In the genomic region with DNA sequence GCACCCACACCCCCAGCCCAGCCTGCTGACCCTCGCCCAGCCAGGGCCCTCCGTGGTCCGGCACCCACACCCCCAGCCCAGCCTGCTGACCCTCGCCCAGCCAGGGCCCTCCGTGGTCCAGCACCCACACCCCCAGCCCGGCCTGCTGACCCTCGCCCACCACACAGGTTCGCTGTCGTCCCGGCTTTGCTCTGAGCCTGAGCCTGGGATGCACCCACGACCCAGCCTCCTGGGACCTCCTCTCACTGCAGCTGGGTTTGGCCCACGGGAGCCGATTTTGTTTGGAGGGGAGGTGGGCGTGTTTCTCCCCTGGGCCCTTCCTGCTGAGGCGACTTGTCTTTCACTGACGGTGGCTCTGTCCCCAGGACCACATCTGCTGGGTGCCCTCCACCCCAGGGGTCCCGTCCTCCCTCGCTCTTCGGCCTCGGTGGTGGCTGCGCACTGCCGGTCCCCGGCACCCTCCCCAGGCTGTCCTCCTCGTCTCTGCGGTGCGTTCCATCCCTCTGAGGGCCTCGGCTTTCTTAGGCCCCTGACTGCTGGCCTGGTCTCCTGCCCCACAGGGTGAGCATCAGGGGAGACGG, we compare ENCODE assay signal across 29 cellular contexts.
"Had no signal": no experiment of that assay in that cellular context is flagged by ENCODE, and none has a peak within 500 bp of the region (broad histone marks: within the 10 kb centered on the region; RNA-seq: fewer than 3 reads in every experiment).

No MANE protein-coding gene starts in this region.

- H3K27me3 Mint-ChIP-seq: activated CD4-positive, alpha-beta T cell treated with anti-CD3 and anti-CD28 coated beads, Interleukin-2, amount 10 ng/mL, durations not matched to agents 24 days and 14 days; activated T-cell treated with anti-CD3 and anti-CD28 coated beads, Interleukin-2, amount 50 U/mL, for 24 hours had no signal

- H3K27me3 ChIP-seq: brain microvascular endothelial cell, foreskin keratinocyte, right atrium auricular region, testis, transverse colon had no signal

- H2AFZ ChIP-seq: parathyroid adenoma had no signal

- H3K36me3 Mint-ChIP-seq: activated CD4-positive, alpha-beta memory T cell treated with anti-CD3 and anti-CD28 coated beads for 36 hours; activated naive CD4-positive, alpha-beta T cell treated with anti-CD3 and anti-CD28 coated beads, Interleukin-2, amount 10 ng/mL, durations not matched to agents 7 days and 5 days; activated naive CD8-positive, alpha-beta T cell treated with anti-CD3 and anti-CD28 coated beads, Interleukin-2, amount 10 ng/mL, durations not matched to agents 7 days and 5 days; mesothelial cell of epicardium; naive B cell had no signal

- H3K4me2 ChIP-seq: smooth muscle cell had no signal

- H3K4me1 ChIP-seq: esophagus muscularis mucosa, foreskin keratinocyte, parathyroid adenoma, right atrium auricular region, testis, transverse colon had no signal

- H3K4me1 Mint-ChIP-seq: activated naive CD4-positive, alpha-beta T cell treated with anti-CD3 and anti-CD28 coated beads, Interleukin-2, amount 10 ng/mL, durations not matched to agents 7 days and 5 days; endodermal cell; mesothelial cell of epicardium had no signal

- H3K36me3 ChIP-seq: brain microvascular endothelial cell, esophagus muscularis mucosa, right atrium auricular region, transverse colon had no signal

- H3K27ac Mint-ChIP-seq: activated CD4-positive, alpha-beta memory T cell treated with anti-CD3 and anti-CD28 coated beads for 36 hours; activated CD4-positive, alpha-beta T cell treated with anti-CD3 and anti-CD28 coated beads, Interleukin-2, amount 10 ng/mL, durations not matched to agents 24 days and 14 days; activated naive CD4-positive, alpha-beta T cell treated with anti-CD3 and anti-CD28 coated beads, Interleukin-2, amount 10 ng/mL, durations not matched to agents 7 days and 5 days; activated naive CD8-positive, alpha-beta T cell treated with anti-CD3 and anti-CD28 coated beads, Interleukin-2, amount 10 ng/mL, durations not matched to agents 7 days and 5 days; activated T-cell treated with anti-CD3 and anti-CD28 coated beads, Interleukin-2, amount 50 U/mL, for 24 hours; dendritic cell treated with granulocyte-macrophage colony-stimulating factor and Interleukin-4, amounts not matched to agents 40 ng/mL and 50 ng/mL, for 4 days; endodermal cell; mesothelial cell of epicardium; naive B cell; T-helper 1 cell treated with Interleukin-12 subunit alpha and Interleukin-12 subunit beta and Interleukin-4 antibody, amounts not matched to agents 30 μg/mL and 1 μg/mL, for 36 hours had no signal

- H3K9ac ChIP-seq: parathyroid adenoma had no signal

- H3K4me3 Mint-ChIP-seq: activated CD4-positive, alpha-beta memory T cell treated with anti-CD3 and anti-CD28 coated beads for 36 hours; activated CD4-positive, alpha-beta T cell treated with anti-CD3 and anti-CD28 coated beads, Interleukin-2, amount 10 ng/mL, durations not matched to agents 24 days and 14 days; activated naive CD4-positive, alpha-beta T cell treated with anti-CD3 and anti-CD28 coated beads, Interleukin-2, amount 10 ng/mL, durations not matched to agents 7 days and 5 days; activated naive CD8-positive, alpha-beta T cell treated with anti-CD3 and anti-CD28 coated beads, Interleukin-2, amount 10 ng/mL, durations not matched to agents 7 days and 5 days; activated T-cell treated with anti-CD3 and anti-CD28 coated beads, Interleukin-2, amount 50 U/mL, for 24 hours; dendritic cell treated with granulocyte-macrophage colony-stimulating factor and Interleukin-4, amounts not matched to agents 40 ng/mL and 50 ng/mL, for 4 days; endodermal cell; mesothelial cell of epicardium; naive B cell; T-helper 1 cell treated with Interleukin-12 subunit alpha and Interleukin-12 subunit beta and Interleukin-4 antibody, amounts not matched to agents 30 μg/mL and 1 μg/mL, for 36 hours had no signal

- ATAC-seq: foreskin keratinocyte, left colon had no signal

- DNase-seq: activated CD4-positive, alpha-beta memory T cell treated with anti-CD3 and anti-CD28 coated beads for 36 hours; activated CD4-positive, alpha-beta T cell treated with anti-CD3 and anti-CD28 coated beads, Interleukin-2, amount 10 ng/mL, durations not matched to agents 24 days and 14 days; activated CD4-positive, CD25-positive, alpha-beta regulatory T cell treated with anti-CD3 and anti-CD28 coated beads, Interleukin-2, amount 50 U/mL, for 72 hours; activated CD8-positive, alpha-beta memory T cell treated with anti-CD3 and anti-CD28 coated beads, Interleukin-2, amount 50 U/mL, for 48 hours; activated gamma-delta T cell; activated naive CD4-positive, alpha-beta T cell treated with anti-CD3 and anti-CD28 coated beads, Interleukin-2, amount 10 ng/mL, durations not matched to agents 7 days and 5 days; activated naive CD8-positive, alpha-beta T cell treated with anti-CD3 and anti-CD28 coated beads, Interleukin-2, amount 10 ng/mL, durations not matched to agents 7 days and 5 days; activated T-cell treated with anti-CD3 and anti-CD28 coated beads, Interleukin-2, amount 50 U/mL, for 24 hours; brain microvascular endothelial cell; foreskin keratinocyte; islet precursor cell; left colon; naive B cell; nucleus accumbens; stimulated activated CD4-positive, alpha-beta T cell treated with anti-CD3 and anti-CD28 coated beads, Interleukin-15, amount 100 ng/mL, for 24 hours; stimulated activated CD4-positive, alpha-beta T cell treated with anti-CD3 and anti-CD28 coated beads, Interleukin-2, amount 100 ng/mL, for 24 hours; stimulated activated naive CD4-positive, alpha-beta T cell; SW 1271; T-helper 9 cell; testis; transverse colon had no signal

- H3K79me2 ChIP-seq: parathyroid adenoma had no signal

- H3K9me3 Mint-ChIP-seq: activated CD4-positive, alpha-beta memory T cell treated with anti-CD3 and anti-CD28 coated beads for 36 hours; activated naive CD8-positive, alpha-beta T cell treated with anti-CD3 and anti-CD28 coated beads, Interleukin-2, amount 10 ng/mL, durations not matched to agents 7 days and 5 days; activated T-cell treated with anti-CD3 and anti-CD28 coated beads, Interleukin-2, amount 50 U/mL, for 24 hours; dendritic cell treated with granulocyte-macrophage colony-stimulating factor and Interleukin-4, amounts not matched to agents 40 ng/mL and 50 ng/mL, for 4 days; mesothelial cell of epicardium; T-helper 1 cell treated with Interleukin-12 subunit alpha and Interleukin-12 subunit beta and Interleukin-4 antibody, amounts not matched to agents 30 μg/mL and 1 μg/mL, for 36 hours had no signal

- H3K9me3 ChIP-seq: esophagus muscularis mucosa, right atrium auricular region, testis, transverse colon had no signal

- H3K4me3 ChIP-seq: esophagus muscularis mucosa, right atrium auricular region, smooth muscle cell, testis, transverse colon had no signal

- H3K27ac ChIP-seq: brain microvascular endothelial cell, esophagus muscularis mucosa, foreskin keratinocyte, parathyroid adenoma, right atrium auricular region, testis, transverse colon had no signal
